Comparison of ENCODE assay signal across 34 cellular contexts in genomic region chr12:82108615-82109014, GRCh38.
"Had no signal": no experiment of that assay in that cellular context is flagged by ENCODE, and none has a peak within 500 bp of the region (broad histone marks: within the 10 kb centered on the region; RNA-seq: fewer than 3 reads in every experiment).

No MANE protein-coding gene starts in this region.

- H3K27me3 ChIP-seq: ascending aorta, cardiac muscle cell had no signal

- FAIRE-seq: bronchial epithelial cell, TTC549 had no signal

- H3K36me3 ChIP-seq: ascending aorta, cardiac muscle cell had no signal

- H3K27ac ChIP-seq: ascending aorta, cardiac muscle cell, VCaP had no signal

- H3K9me3 ChIP-seq: ascending aorta had no signal

- DNase-seq: activated B cell treated with CpG ODN at 0.5 μM for 24 hours; activated CD4-positive, alpha-beta memory T cell treated with anti-CD3 and anti-CD28 coated beads for 36 hours; activated CD4-positive, alpha-beta T cell treated with anti-CD3 and anti-CD28 coated beads for 4 hours; activated CD4-positive, alpha-beta T cell treated with anti-CD3 and anti-CD28 coated beads, Interleukin-2, amount 10 ng/mL, durations not matched to agents 24 days and 14 days; activated CD4-positive, alpha-beta T cell treated with anti-CD3 and anti-CD28 coated beads, Interleukin-2, amount 50 U/mL, for 1 hour; activated CD4-positive, alpha-beta T cell treated with anti-CD3 and anti-CD28 coated beads, Interleukin-2, amount 50 U/mL, for 4 hours; activated CD4-positive, CD25-positive, alpha-beta regulatory T cell treated with anti-CD3 and anti-CD28 coated beads, Interleukin-2, amount 50 U/mL, for 72 hours; activated CD8-positive, alpha-beta memory T cell treated with anti-CD3 and anti-CD28 coated beads for 24 hours; activated CD8-positive, alpha-beta memory T cell treated with anti-CD3 and anti-CD28 coated beads, Interleukin-2, amount 10 ng/mL, durations not matched to agents 7 days and 5 days; activated CD8-positive, alpha-beta memory T cell treated with anti-CD3 and anti-CD28 coated beads, Interleukin-2, amount 50 U/mL, for 48 hours; activated CD8-positive, alpha-beta T cell treated with anti-CD3 and anti-CD28 coated beads for 36 hours; activated effector memory CD4-positive, alpha-beta T cell treated with Interleukin-2 at 50 U/mL for 16 hours; activated gamma-delta T cell; activated naive CD4-positive, alpha-beta T cell treated with anti-CD3 and anti-CD28 coated beads, Interleukin-2, amount 10 ng/mL, durations not matched to agents 7 days and 5 days; activated naive CD4-positive, alpha-beta T cell treated with Interleukin-2 at 50 U/mL for 16 hours; activated naive CD8-positive, alpha-beta T cell treated with anti-CD3 and anti-CD28 coated beads, Interleukin-2, amount 10 ng/mL, durations not matched to agents 7 days and 5 days; activated naive CD8-positive, alpha-beta T cell treated with anti-CD3 and anti-CD28 coated beads, Interleukin-2, amount 50 U/mL, for 24 hours; activated T-cell treated with anti-CD3 and anti-CD28 coated beads, Interleukin-2, amount 50 U/mL, for 24 hours; activated T-cell treated with anti-CD3 and anti-CD28 coated beads, Interleukin-2, amount 50 U/mL, for 48 hours; amygdala; anterior cingulate cortex; caudate nucleus; cerebellar nuclear complex; T-helper 17 cell had no signal

- H3K4me1 Mint-ChIP-seq: activated B cell treated with CpG ODN at 0.5 μM for 24 hours; activated CD4-positive, alpha-beta T cell treated with anti-CD3 and anti-CD28 coated beads, Interleukin-2, amount 10 ng/mL, durations not matched to agents 24 days and 14 days; activated CD8-positive, alpha-beta memory T cell treated with anti-CD3 and anti-CD28 coated beads, Interleukin-2, amount 10 ng/mL, durations not matched to agents 7 days and 5 days; activated naive CD4-positive, alpha-beta T cell treated with anti-CD3 and anti-CD28 coated beads, Interleukin-2, amount 10 ng/mL, durations not matched to agents 7 days and 5 days; activated naive CD4-positive, alpha-beta T cell treated with anti-CD3 and anti-CD28 coated beads, Interleukin-2, amount 50 U/mL, for 24 hours; activated naive CD8-positive, alpha-beta T cell treated with anti-CD3 and anti-CD28 coated beads, Interleukin-2, amount 10 ng/mL, durations not matched to agents 7 days and 5 days; activated naive CD8-positive, alpha-beta T cell treated with anti-CD3 and anti-CD28 coated beads, Interleukin-2, amount 50 U/mL, for 24 hours; brain; central memory CD8-positive, alpha-beta T cell; T-helper 17 cell had no signal

- H3K27ac Mint-ChIP-seq: activated B cell treated with CpG ODN at 0.5 μM for 24 hours; activated CD4-positive, alpha-beta memory T cell treated with anti-CD3 and anti-CD28 coated beads for 36 hours; activated CD4-positive, alpha-beta T cell treated with anti-CD3 and anti-CD28 coated beads, Interleukin-2, amount 10 ng/mL, durations not matched to agents 24 days and 14 days; activated CD8-positive, alpha-beta memory T cell treated with anti-CD3 and anti-CD28 coated beads, Interleukin-2, amount 10 ng/mL, durations not matched to agents 7 days and 5 days; activated CD8-positive, alpha-beta T cell treated with anti-CD3 and anti-CD28 coated beads for 36 hours; activated naive CD4-positive, alpha-beta T cell treated with anti-CD3 and anti-CD28 coated beads, Interleukin-2, amount 10 ng/mL, durations not matched to agents 7 days and 5 days; activated naive CD4-positive, alpha-beta T cell treated with anti-CD3 and anti-CD28 coated beads, Interleukin-2, amount 50 U/mL, for 24 hours; activated naive CD8-positive, alpha-beta T cell; activated naive CD8-positive, alpha-beta T cell treated with anti-CD3 and anti-CD28 coated beads, Interleukin-2, amount 10 ng/mL, durations not matched to agents 7 days and 5 days; activated naive CD8-positive, alpha-beta T cell treated with anti-CD3 and anti-CD28 coated beads, Interleukin-2, amount 50 U/mL, for 24 hours; activated T-cell treated with anti-CD3 and anti-CD28 coated beads, Interleukin-2, amount 50 U/mL, for 24 hours; activated T-helper 2 cell treated with anti-CD3 and anti-CD28 coated beads, Interferon-gamma antibody, Interleukin-2, Interleukin-4, amounts not matched to agents 10 μg/mL and 5 μg/mL and 100 μg/mL, durations not matched to agents 14 hours and 24 hours and 36 hours; brain; T-helper 17 cell had no signal

- H3K36me3 Mint-ChIP-seq: activated CD4-positive, alpha-beta memory T cell treated with anti-CD3 and anti-CD28 coated beads for 36 hours; activated CD8-positive, alpha-beta memory T cell treated with anti-CD3 and anti-CD28 coated beads, Interleukin-2, amount 10 ng/mL, durations not matched to agents 7 days and 5 days; activated naive CD4-positive, alpha-beta T cell treated with anti-CD3 and anti-CD28 coated beads, Interleukin-2, amount 10 ng/mL, durations not matched to agents 7 days and 5 days; activated naive CD4-positive, alpha-beta T cell treated with anti-CD3 and anti-CD28 coated beads, Interleukin-2, amount 50 U/mL, for 24 hours; activated naive CD8-positive, alpha-beta T cell; activated naive CD8-positive, alpha-beta T cell treated with anti-CD3 and anti-CD28 coated beads, Interleukin-2, amount 10 ng/mL, durations not matched to agents 7 days and 5 days; brain had no signal

- H3K4me3 ChIP-seq: ascending aorta, cardiac muscle cell had no signal

- H3K9me3 Mint-ChIP-seq: activated CD4-positive, alpha-beta memory T cell treated with anti-CD3 and anti-CD28 coated beads for 36 hours; activated CD4-positive, alpha-beta T cell treated with anti-CD3 and anti-CD28 coated beads, Interleukin-2, amount 10 ng/mL, durations not matched to agents 24 days and 14 days; activated CD8-positive, alpha-beta T cell treated with anti-CD3 and anti-CD28 coated beads for 36 hours; activated naive CD4-positive, alpha-beta T cell treated with anti-CD3 and anti-CD28 coated beads, Interleukin-2, amount 10 ng/mL, durations not matched to agents 7 days and 5 days; activated naive CD4-positive, alpha-beta T cell treated with anti-CD3 and anti-CD28 coated beads, Interleukin-2, amount 50 U/mL, for 24 hours; activated naive CD8-positive, alpha-beta T cell treated with anti-CD3 and anti-CD28 coated beads, Interleukin-2, amount 10 ng/mL, durations not matched to agents 7 days and 5 days; activated T-helper 2 cell treated with anti-CD3 and anti-CD28 coated beads, Interferon-gamma antibody, Interleukin-2, Interleukin-4, amounts not matched to agents 10 μg/mL and 5 μg/mL and 100 μg/mL, durations not matched to agents 14 hours and 24 hours and 36 hours had no signal

- H3K4me1 ChIP-seq: ascending aorta had no signal

- H3K27me3 Mint-ChIP-seq: activated B cell treated with CpG ODN at 0.5 μM for 24 hours; activated CD4-positive, alpha-beta memory T cell treated with anti-CD3 and anti-CD28 coated beads for 36 hours; activated CD4-positive, alpha-beta T cell treated with anti-CD3 and anti-CD28 coated beads, Interleukin-2, amount 10 ng/mL, durations not matched to agents 24 days and 14 days; activated CD8-positive, alpha-beta memory T cell treated with anti-CD3 and anti-CD28 coated beads, Interleukin-2, amount 10 ng/mL, durations not matched to agents 7 days and 5 days; activated naive CD4-positive, alpha-beta T cell treated with anti-CD3 and anti-CD28 coated beads, Interleukin-2, amount 10 ng/mL, durations not matched to agents 7 days and 5 days; activated naive CD4-positive, alpha-beta T cell treated with anti-CD3 and anti-CD28 coated beads, Interleukin-2, amount 50 U/mL, for 24 hours; activated naive CD8-positive, alpha-beta T cell; activated naive CD8-positive, alpha-beta T cell treated with anti-CD3 and anti-CD28 coated beads, Interleukin-2, amount 10 ng/mL, durations not matched to agents 7 days and 5 days; activated naive CD8-positive, alpha-beta T cell treated with anti-CD3 and anti-CD28 coated beads, Interleukin-2, amount 50 U/mL, for 24 hours; activated T-cell treated with anti-CD3 and anti-CD28 coated beads, Interleukin-2, amount 50 U/mL, for 24 hours; central memory CD8-positive, alpha-beta T cell; T-helper 17 cell had no signal

- ATAC-seq: activated CD8-positive, alpha-beta memory T cell treated with anti-CD3 and anti-CD28 coated beads, Interleukin-2, amount 10 ng/mL, durations not matched to agents 7 days and 5 days; activated CD8-positive, alpha-beta T cell treated with anti-CD3 and anti-CD28 coated beads for 36 hours; activated naive CD8-positive, alpha-beta T cell treated with anti-CD3 and anti-CD28 coated beads, Interleukin-2, amount 50 U/mL, for 24 hours; T-helper 17 cell had no signal

- H3K4me3 Mint-ChIP-seq: activated B cell treated with CpG ODN at 0.5 μM for 24 hours; activated CD4-positive, alpha-beta memory T cell treated with anti-CD3 and anti-CD28 coated beads for 36 hours; activated CD4-positive, alpha-beta T cell treated with anti-CD3 and anti-CD28 coated beads, Interleukin-2, amount 10 ng/mL, durations not matched to agents 24 days and 14 days; activated CD8-positive, alpha-beta memory T cell treated with anti-CD3 and anti-CD28 coated beads, Interleukin-2, amount 10 ng/mL, durations not matched to agents 7 days and 5 days; activated CD8-positive, alpha-beta T cell treated with anti-CD3 and anti-CD28 coated beads for 36 hours; activated naive CD4-positive, alpha-beta T cell treated with anti-CD3 and anti-CD28 coated beads, Interleukin-2, amount 10 ng/mL, durations not matched to agents 7 days and 5 days; activated naive CD4-positive, alpha-beta T cell treated with anti-CD3 and anti-CD28 coated beads, Interleukin-2, amount 50 U/mL, for 24 hours; activated naive CD8-positive, alpha-beta T cell; activated naive CD8-positive, alpha-beta T cell treated with anti-CD3 and anti-CD28 coated beads, Interleukin-2, amount 10 ng/mL, durations not matched to agents 7 days and 5 days; activated naive CD8-positive, alpha-beta T cell treated with anti-CD3 and anti-CD28 coated beads, Interleukin-2, amount 50 U/mL, for 24 hours; activated T-cell treated with anti-CD3 and anti-CD28 coated beads, Interleukin-2, amount 50 U/mL, for 24 hours; brain; central memory CD8-positive, alpha-beta T cell; T-helper 17 cell had no signal
